ENCODE assay signal across 18 cellular contexts in the genomic region with DNA sequence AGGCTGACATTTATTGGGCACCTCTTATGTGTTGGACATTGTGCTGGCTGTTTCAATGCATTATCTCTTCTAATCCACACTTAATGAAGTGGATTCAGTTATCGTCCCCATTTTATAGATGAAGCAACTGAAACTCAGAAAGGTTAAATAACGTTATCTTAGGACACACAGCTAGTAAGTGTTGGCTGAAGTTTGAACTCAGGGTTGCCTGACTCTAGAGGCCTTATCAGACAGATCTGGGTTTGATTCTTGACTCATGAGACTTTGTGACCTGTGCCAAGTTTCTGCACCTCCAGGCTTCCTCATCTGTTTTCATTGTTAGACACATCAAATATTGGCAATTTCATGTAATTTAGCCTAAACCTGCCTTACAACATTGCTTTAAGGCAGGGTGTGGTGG. TPM values are rescaled to one million over a fixed set of nuclear protein-coding genes. Genes with fewer than 3 reads are reported as not detected.
A peak's percentile ranks its signal among the peaks of the same experiment; 100 is the strongest.
DNase-seq lines count a peak whose midpoint lies in the region; FAIRE-seq and TF ChIP-seq lines count a peak whose summit lies in the region.
"Had no signal": no experiment of that assay in that cellular context is flagged by ENCODE, and none has a peak within 500 bp of the region (broad histone marks: within the 10 kb centered on the region; RNA-seq: fewer than 3 reads in every experiment).

No MANE protein-coding gene starts in this region.

- H3K9me3 ChIP-seq in endothelial cell of umbilical vein (replicated peaks; ENCODE audit: control insufficient read depth, insufficient read depth, low read length), result no peaks in the 10 kb centered on the region
- H3K9me3 ChIP-seq in neural progenitor cell (ENCODE audit: low read depth), result no peaks in the 10 kb centered on the region
- H3K9me3 ChIP-seq in OCI-LY7 (ENCODE audit: low read length), result no peaks in the 10 kb centered on the region
- H3K9me3 ChIP-seq: colonic mucosa had no signal

- no peaks in the 10 kb centered on the region for H3F3A ChIP-seq in neural progenitor cell (ENCODE audit: low read depth)

- no peak overlapping the region for H3K27ac ChIP-seq in endothelial cell of umbilical vein (ENCODE audit: insufficient read depth, low read depth, low read length)
- H3K27ac ChIP-seq in neural progenitor cell, result no peak overlapping the region
- no peak overlapping the region for H3K27ac ChIP-seq in OCI-LY7 (ENCODE audit: low read depth, low read length, poor library complexity, severe bottlenecking)
- H3K27ac ChIP-seq: colonic mucosa, KMS-11 had no signal

- no peaks in the 10 kb centered on the region for H4K20me1 ChIP-seq in endothelial cell of umbilical vein (replicated peaks; ENCODE audit: control insufficient read depth, extremely low read depth, insufficient read depth, low read length)
- no peaks in the 10 kb centered on the region for H4K20me1 ChIP-seq in neural progenitor cell (ENCODE audit: low read depth)
- no peaks in the 10 kb centered on the region for H4K20me1 ChIP-seq in OCI-LY7 (ENCODE audit: insufficient read depth, low read length)

- no peaks in the 10 kb centered on the region for H3K36me3 ChIP-seq in endothelial cell of umbilical vein (ENCODE audit: control insufficient read depth in 2 of 2, extremely low read depth in 1 of 2, insufficient read depth in 2 of 2, low read length in 2 of 2)
- no peaks in the 10 kb centered on the region for H3K36me3 ChIP-seq in neural progenitor cell
- H3K36me3 ChIP-seq in OCI-LY7 (ENCODE audit: insufficient read depth, low read length), result no peaks in the 10 kb centered on the region
- H3K36me3 ChIP-seq: colonic mucosa had no signal

- no peak for TF ChIP-seq POLR2A in endothelial cell of umbilical vein (IDR thresholded peaks at IDR 0.05; ENCODE audit: low read depth, low read length)

- H3K27me3 ChIP-seq in endothelial cell of umbilical vein (ENCODE audit: control insufficient read depth in 2 of 2, insufficient read depth in 2 of 2, low read length in 2 of 2), result no peaks in the 10 kb centered on the region
- no peaks in the 10 kb centered on the region for H3K27me3 ChIP-seq in neural progenitor cell
- H3K27me3 ChIP-seq: colonic mucosa had no signal

- peak; percentile 57 for DNase-seq in ELR (ENCODE audit: low read depth)
- peak; percentile 80 for DNase-seq in M059J (ENCODE audit: low read depth)
- no peak for DNase-seq in endothelial cell of umbilical vein (ENCODE audit: low read depth, low spot score)
- no peak for DNase-seq in neural progenitor cell (ENCODE audit: low spot score)
- DNase-seq in OCI-LY7 (ENCODE audit: low spot score), result no peak
- no peak for DNase-seq in GM19239 (ENCODE audit: insufficient read length, low spot score)
- DNase-seq in NCI-H69 (lab: John Stamatoyannopoulos, UW), result no peak
- no peak for DNase-seq in HuH-7.5 (ENCODE audit: low spot score)
- DNase-seq: activated CD8-positive, alpha-beta T cell treated with anti-CD3 and anti-CD28 coated beads, Interleukin-2, amount 10 ng/mL, durations not matched to agents 7 days and 5 days; activated T-cell treated with anti-CD3 and anti-CD28 coated beads, Interleukin-2, amount 50 U/mL, for 72 hours; AML-193; colonic mucosa; foreskin fibroblast; NCI-H1436 treated with DMSO at 0.1 percent for 48 hours; stimulated activated CD4-positive, alpha-beta T cell treated with anti-CD3 and anti-CD28 coated beads, Interleukin-4, amount 100 ng/mL, for 1 hour; T-helper 1 cell had no signal

- no peaks in the 10 kb centered on the region for H3K9me3 Mint-ChIP-seq in neural progenitor cell
- H3K9me3 Mint-ChIP-seq: activated naive CD4-positive, alpha-beta T cell treated with anti-CD3 and anti-CD28 coated beads, Interleukin-2, amount 50 U/mL, for 72 hours; activated T-cell treated with anti-CD3 and anti-CD28 coated beads, Interleukin-2, amount 50 U/mL, for 72 hours had no signal

- no TSS peak for BruUV-seq in endothelial cell of umbilical vein (replicated peaks; lab: Mats Ljungman, UMichigan)
- no TSS peak for BruUV-seq in OCI-LY7 (replicated peaks; lab: Mats Ljungman, UMichigan)

- H2AFZ ChIP-seq in endothelial cell of umbilical vein (ENCODE audit: low read depth, low read length) (no peak overlapping the region), neural progenitor cell (replicated peaks) (no peak overlapping the region), OCI-LY7 (ENCODE audit: low read length) (no peak overlapping the region)

- no peaks in the 10 kb centered on the region for H3K9me2 ChIP-seq in OCI-LY7 (ENCODE audit: insufficient read depth, low read length)

- dilution Hi-C loops in endothelial cell of umbilical vein (cut with MboI; ENCODE audit: extremely low pct_ligation_motif_present, low sequenced_read_pairs), result no loop called here

- H3K27ac Mint-ChIP-seq in neural progenitor cell, result peak overlapping the region; percentile 43
- H3K27ac Mint-ChIP-seq: activated CD8-positive, alpha-beta T cell treated with anti-CD3 and anti-CD28 coated beads, Interleukin-2, amount 10 ng/mL, durations not matched to agents 7 days and 5 days; activated naive CD4-positive, alpha-beta T cell treated with anti-CD3 and anti-CD28 coated beads, Interleukin-2, amount 50 U/mL, for 72 hours; activated T-cell treated with anti-CD3 and anti-CD28 coated beads, Interleukin-2, amount 50 U/mL, for 72 hours had no signal

- H3K4me3 ChIP-seq in endothelial cell of umbilical vein (replicated peaks in 1 of 3; ENCODE audit: insufficient read depth in 1 of 3, low read depth in 1 of 3, low read length in 3 of 3) (no peak overlapping the region), neural progenitor cell (no peak overlapping the region), OCI-LY7 (ENCODE audit: low read depth, low read length, poor library complexity, severe bottlenecking) (no peak overlapping the region)
- H3K4me3 ChIP-seq: colonic mucosa had no signal

- H3K9me1 ChIP-seq in endothelial cell of umbilical vein (replicated peaks; ENCODE audit: control insufficient read depth, extremely low read depth, insufficient read depth, low read length), result no peaks in the 10 kb centered on the region

- POLR2A ChIA-PET in endothelial cell of umbilical vein (lab: Charles Lee) (interaction anchor here (0.9 kb wide), 1 partner anchor 13 kb away, joined by 3 read pairs; no protein-coding TSS in a partner anchor), OCI-LY7 (lab: Charles Lee) (no interaction called here)

- H3K79me2 ChIP-seq in endothelial cell of umbilical vein (ENCODE audit: control insufficient read depth, insufficient read depth, low read length), result no peaks in the 10 kb centered on the region
- H3K79me2 ChIP-seq in neural progenitor cell (ENCODE audit: low read depth), result no peaks in the 10 kb centered on the region
- no peaks in the 10 kb centered on the region for H3K79me2 ChIP-seq in OCI-LY7 (ENCODE audit: insufficient read depth, low read depth, low read length)

- no peak for FAIRE-seq in endothelial cell of umbilical vein (lab: Jason Lieb, UNC)
- FAIRE-seq in GM19239 (lab: Jason Lieb, UNC), result no peak

- H3K4me1 Mint-ChIP-seq in neural progenitor cell, result peaks cover 57% of the 10 kb centered on the region

- H3K9ac ChIP-seq in endothelial cell of umbilical vein (replicated peaks; ENCODE audit: extremely low read depth, insufficient read depth, low read length) (no peak overlapping the region), neural progenitor cell (no peak overlapping the region)
- H3K9ac ChIP-seq: KMS-11 had no signal

- peaks cover 6% of the 10 kb centered on the region for H3K27me3 Mint-ChIP-seq in neural progenitor cell (ENCODE audit: insufficient read depth, low read depth)

- CTCF ChIA-PET in endothelial cell of umbilical vein (lab: Charles Lee), result interaction anchor here (0.9 to 8.8 kb wide), 5 partner anchors 13 to 99 kb away, joined by 3 to 58 read pairs (median 5); a partner anchor contains a TSS
- CTCF ChIA-PET in OCI-LY7 (lab: Charles Lee; ENCODE audit: unreplicated experiment), result no interaction called here

- TF ChIP-seq CTCF in endothelial cell of umbilical vein (IDR thresholded peaks at IDR 0.05; ENCODE audit: extremely low read depth in 1 of 2, insufficient read depth in 1 of 2, low read depth in 1 of 2, low read length in 2 of 2) (no peak), neural progenitor cell (IDR thresholded peaks at IDR 0.05) (no peak), OCI-LY7 (conservative IDR thresholded peaks at IDR 0.05; ENCODE audit: low read length) (no peak)

- no peak overlapping the region for H3K4me3 Mint-ChIP-seq in neural progenitor cell
- H3K4me3 Mint-ChIP-seq: activated CD8-positive, alpha-beta T cell treated with anti-CD3 and anti-CD28 coated beads, Interleukin-2, amount 10 ng/mL, durations not matched to agents 7 days and 5 days; activated T-cell treated with anti-CD3 and anti-CD28 coated beads, Interleukin-2, amount 50 U/mL, for 72 hours had no signal

- intact Hi-C loops in endothelial cell of umbilical vein (cut with micrococcal nuclease) (no loop called here), OCI-LY7 (cut with micrococcal nuclease; ENCODE audit: unreplicated experiment) (no loop called here)

- no peaks in the 10 kb centered on the region for H3K36me3 Mint-ChIP-seq in neural progenitor cell
- H3K36me3 Mint-ChIP-seq: activated naive CD4-positive, alpha-beta T cell treated with anti-CD3 and anti-CD28 coated beads, Interleukin-2, amount 50 U/mL, for 72 hours had no signal

- no peak overlapping the region for H3K4me2 ChIP-seq in endothelial cell of umbilical vein (ENCODE audit: insufficient read depth, low read length)
- H3K4me2 ChIP-seq in neural progenitor cell, result no peak overlapping the region
- H3K4me2 ChIP-seq in OCI-LY7 (ENCODE audit: low read length), result no peak overlapping the region
- H3K4me2 ChIP-seq: KMS-11 had no signal

- H3K4me1 ChIP-seq in endothelial cell of umbilical vein (ENCODE audit: control insufficient read depth, extremely low read depth, insufficient read depth, low read length), result peaks cover 32% of the 10 kb centered on the region
- H3K4me1 ChIP-seq in neural progenitor cell, result peaks cover 27% of the 10 kb centered on the region
- H3K4me1 ChIP-seq in OCI-LY7 (ENCODE audit: insufficient read depth, low read length, poor library complexity, severe bottlenecking), result peaks cover 24% of the 10 kb centered on the region

RNA-seq across cellular contexts. Expression of a gene that starts 18.2 kb away (rescaled TPM):
- total RNA-seq in M059J (2014; rRNA removed; shearing (Covaris generic)), result 13.2 and 31.7 TPM in 2 replicates
- 23.1 and 23.3 TPM in 2 replicates for total RNA-seq in endothelial cell of umbilical vein
- polyA plus RNA-seq in endothelial cell of umbilical vein, result 9.3 and 11.8 TPM in 2 replicates
- polyA plus RNA-seq in endothelial cell of umbilical vein (2011; cell fraction: cytosol; rRNA removed), result 5.0 and 8.9 TPM in 2 replicates
- 8.3 and 11.8 TPM in 2 replicates for polyA plus RNA-seq in endothelial cell of umbilical vein (2011; cell fraction: nucleus; rRNA removed)
- 9.8 and 13.7 TPM in 2 replicates for polyA plus RNA-seq in endothelial cell of umbilical vein (2012)
- 6.5 and 8.8 TPM in 2 replicates for polyA minus RNA-seq in endothelial cell of umbilical vein
- polyA minus RNA-seq in endothelial cell of umbilical vein (2011; cell fraction: cytosol; rRNA and poly(A)+ RNA removed), result 14.1 TPM
- 4.9 and 14.9 TPM in 2 replicates for polyA minus RNA-seq in endothelial cell of umbilical vein (2011; cell fraction: nucleus; rRNA and poly(A)+ RNA removed)
- 4.8 and 14.9 TPM in 2 replicates for total RNA-seq in neural progenitor cell (ENCODE audit: low replicate concordance)
- 18.8 and 25.8 TPM in 2 replicates for total RNA-seq in OCI-LY7 (2014; rRNA removed; shearing (Covaris generic))
- total RNA-seq in OCI-LY7 (2022), result 23.7 and 23.8 TPM in 2 replicates

RNA-seq across cellular contexts. Expression of a gene that starts 51.4 kb away (rescaled TPM):
- 14.2 and 19.2 TPM in 2 replicates for total RNA-seq in M059J (2014; rRNA removed; shearing (Covaris generic))
- total RNA-seq in endothelial cell of umbilical vein (17.4 and 17.7 TPM in 2 replicates), neural progenitor cell (ENCODE audit: low replicate concordance) (22.5 and 24.3 TPM in 2 replicates), OCI-LY7 (2022) (20.9 and 24.1 TPM in 2 replicates)
- 7.6 and 8.8 TPM in 2 replicates for polyA plus RNA-seq in endothelial cell of umbilical vein
- polyA plus RNA-seq in endothelial cell of umbilical vein (2011; cell fraction: cytosol; rRNA removed), result 9.0 and 9.6 TPM in 2 replicates
- 7.7 and 8.8 TPM in 2 replicates for polyA plus RNA-seq in endothelial cell of umbilical vein (2011; cell fraction: nucleus; rRNA removed)
- polyA plus RNA-seq in endothelial cell of umbilical vein (2012), result 8.7 and 10.6 TPM in 2 replicates
- polyA minus RNA-seq in endothelial cell of umbilical vein, result 16.4 and 17.6 TPM in 2 replicates
- polyA minus RNA-seq in endothelial cell of umbilical vein (2011; cell fraction: cytosol; rRNA and poly(A)+ RNA removed), result 8.1 TPM
- polyA minus RNA-seq in endothelial cell of umbilical vein (2011; cell fraction: nucleus; rRNA and poly(A)+ RNA removed), result 6.1 and 9.5 TPM in 2 replicates
- total RNA-seq in OCI-LY7 (2014; rRNA removed; shearing (Covaris generic)), result 31.7 and 43.4 TPM in 2 replicates

Comparison
In these comparisons a context has a peak if more than half of its experiments do, and no peak if none do; other contexts are left out.
1. DNase-seq: peak in ELR (single experiment) and M059J (single experiment); none in endothelial cell of umbilical vein (single experiment), neural progenitor cell (single experiment), OCI-LY7 (single experiment), GM19239 (single experiment), NCI-H69 (single experiment) and HuH-7.5 (single experiment).